8 cellular contexts compared by ENCODE assay signal in genomic region chr15:65287515-65287845, GRCh38. TPM values are rescaled to one million over a fixed set of nuclear protein-coding genes. Genes with fewer than 3 reads are reported as not detected.
DNase-seq lines count a peak whose midpoint lies in the region; ATAC-seq and TF ChIP-seq lines count a peak whose summit lies in the region.

No MANE protein-coding gene starts in this region.

- CTCF ChIA-PET in activated B cell treated with CpG ODN at 0.5 μM for 24 hours (lab: Charles Lee), result interaction anchor here (1.0 to 1.8 kb wide), 2 partner anchors 10 to 13 kb away, joined by 4 to 9 read pairs; no protein-coding TSS in a partner anchor

- no peak for DNase-seq in T-helper 2 cell treated with Interferon-gamma antibody and Interleukin-4, amounts not matched to agents 5 μg/mL and 100 μg/mL, for 36 hours (ENCODE audit: low spot score)
- DNase-seq in T-helper 2 cell, result no peak
- no peak for DNase-seq in activated B cell treated with CpG ODN at 0.5 μM for 24 hours
- no peak for DNase-seq in medulla oblongata (ENCODE audit: extremely low spot score)
- DNase-seq in UCSD-AML1 (lab: John Stamatoyannopoulos, UW; ENCODE audit: unreplicated experiment), result no peak

- no peaks in the 10 kb centered on the region for H3K27me3 Mint-ChIP-seq in T-helper 2 cell treated with Interferon-gamma antibody and Interleukin-4, amounts not matched to agents 5 μg/mL and 100 μg/mL, for 36 hours (ENCODE audit: low read depth)
- H3K27me3 Mint-ChIP-seq in activated B cell treated with CpG ODN at 0.5 μM for 24 hours, result no peaks in the 10 kb centered on the region

- peaks cover 1% of the 10 kb centered on the region for H3K36me3 Mint-ChIP-seq in T-helper 2 cell treated with Interferon-gamma antibody and Interleukin-4, amounts not matched to agents 5 μg/mL and 100 μg/mL, for 36 hours (ENCODE audit: low read depth)
- peaks cover 6% of the 10 kb centered on the region for H3K36me3 Mint-ChIP-seq in activated B cell treated with CpG ODN at 0.5 μM for 24 hours (ENCODE audit: low read depth)

- intact Hi-C loops in activated B cell treated with CpG ODN at 0.5 μM for 24 hours (cut with micrococcal nuclease), result loop anchor here (1.0 to 10.0 kb wide), 5 partner anchors 8 to 1135 kb away; partner anchors contain the start of genes PIF1, RAB11A and SPG21

- H3K9me3 ChIP-seq in iPS-20b (ENCODE audit: insufficient read depth, low read depth, low read length), result no peaks in the 10 kb centered on the region
- no peaks in the 10 kb centered on the region for H3K9me3 ChIP-seq in subcutaneous abdominal adipose tissue (ENCODE audit: control insufficient read depth in 5 of 5, low read length in 5 of 5)

- H3K4me3 ChIP-seq in iPS-20b (ENCODE audit: low read length), result peak overlapping the region; percentile 76; the same call in 1 of the 2 replicates
- peak overlapping the region in 2 of 5 donors; percentile 80 to 84 for H3K4me3 ChIP-seq in subcutaneous abdominal adipose tissue (ENCODE audit: low read depth in 1 of 5, low read length in 5 of 5)

- peak overlapping the region; percentile 88 for H3K4me3 Mint-ChIP-seq in T-helper 2 cell treated with Interferon-gamma antibody and Interleukin-4, amounts not matched to agents 5 μg/mL and 100 μg/mL, for 36 hours
- peak overlapping the region; percentile 85 for H3K4me3 Mint-ChIP-seq in activated B cell treated with CpG ODN at 0.5 μM for 24 hours

- peaks cover 10% of the 10 kb centered on the region; the same call in 1 of the 2 replicates for H3K4me1 ChIP-seq in iPS-20b (ENCODE audit: insufficient read depth, low read length)
- peaks cover 3 to 20% (median 15%) of the 10 kb centered on the region in 5 donors for H3K4me1 ChIP-seq in subcutaneous abdominal adipose tissue (ENCODE audit: control insufficient read depth in 5 of 5, insufficient read depth in 5 of 5, low read length in 5 of 5)

- H3K9me3 Mint-ChIP-seq in T-helper 2 cell treated with Interferon-gamma antibody and Interleukin-4, amounts not matched to agents 5 μg/mL and 100 μg/mL, for 36 hours, result no peaks in the 10 kb centered on the region
- H3K9me3 Mint-ChIP-seq in activated B cell treated with CpG ODN at 0.5 μM for 24 hours, result no peaks in the 10 kb centered on the region

- peak overlapping the region; percentile 84 for H3K27ac Mint-ChIP-seq in T-helper 2 cell treated with Interferon-gamma antibody and Interleukin-4, amounts not matched to agents 5 μg/mL and 100 μg/mL, for 36 hours
- H3K27ac Mint-ChIP-seq in activated B cell treated with CpG ODN at 0.5 μM for 24 hours, result peak overlapping the region; percentile 90

- peak overlapping the region; percentile 45; the same call in 1 of the 2 replicates for H3K9ac ChIP-seq in iPS-20b (ENCODE audit: low read depth, low read length)
- H3K9ac ChIP-seq in subcutaneous abdominal adipose tissue (ENCODE audit: low read length in 5 of 5), result peak overlapping the region in 3 of 5 donors; percentile 22 to 86 (median 68)

- ATAC-seq in activated B cell treated with CpG ODN at 0.5 μM for 24 hours (ENCODE audit: low read depth) (no peak), GM21447 (IDR thresholded peaks at IDR 0.05; ENCODE audit: unreplicated experiment) (no peak)

- no peak for TF ChIP-seq CTCF in activated B cell treated with CpG ODN at 0.5 μM for 24 hours (IDR thresholded peaks at IDR 0.05)

- H3K4me1 Mint-ChIP-seq in T-helper 2 cell treated with Interferon-gamma antibody and Interleukin-4, amounts not matched to agents 5 μg/mL and 100 μg/mL, for 36 hours (ENCODE audit: low read depth), result peaks cover 22% of the 10 kb centered on the region
- H3K4me1 Mint-ChIP-seq in activated B cell treated with CpG ODN at 0.5 μM for 24 hours, result peaks cover 31% of the 10 kb centered on the region

- POLR2A ChIA-PET in activated B cell treated with CpG ODN at 0.5 μM for 24 hours (lab: Charles Lee), result interaction anchor here (1.0 to 5.0 kb wide), 8 partner anchors 9 to 154 kb away, joined by 3 to 186 read pairs (median 9); partner anchors contain the start of genes CLPX, PDCD7, RNU5A-1 and RNU5B-1

- peaks cover 26% of the 10 kb centered on the region for H3K27me3 ChIP-seq in iPS-20b (ENCODE audit: insufficient read depth, low read length)
- H3K27me3 ChIP-seq in subcutaneous abdominal adipose tissue (ENCODE audit: control insufficient read depth in 5 of 5, insufficient read depth in 4 of 5, low read length in 5 of 5), result no peaks in the 10 kb centered on the region

- H3K27ac ChIP-seq in iPS-20b (ENCODE audit: low read length) (no peak overlapping the region), subcutaneous abdominal adipose tissue (ENCODE audit: low read depth, low read length) (peak overlapping the region; percentile 75)

- H3K36me3 ChIP-seq in iPS-20b (ENCODE audit: insufficient read depth, low read depth, low read length), result no peaks in the 10 kb centered on the region
- peaks cover 0 to 2% (median 0%) of the 10 kb centered on the region in 5 donors for H3K36me3 ChIP-seq in subcutaneous abdominal adipose tissue (ENCODE audit: control insufficient read depth in 5 of 5, insufficient read depth in 5 of 5, low read length in 5 of 5)

RNA-seq across cellular contexts. Expression of gene PARP16, which starts 0.8 kb away (rescaled TPM):
- total RNA-seq in activated B cell treated with CpG ODN at 0.5 μM for 24 hours, result 11.2 and 11.5 TPM in 2 replicates

RNA-seq across cellular contexts. Expression of gene RNU5A-1, which starts 8.4 kb away (rescaled TPM):
- total RNA-seq in activated B cell treated with CpG ODN at 0.5 μM for 24 hours, result not detected in 2 replicates

RNA-seq across cellular contexts. Expression of gene RNU5B-1, which starts 17.0 kb away (rescaled TPM):
- 32.5 TPM in 1 of 2 replicates, not detected in the other for total RNA-seq in activated B cell treated with CpG ODN at 0.5 μM for 24 hours
